Comparison of ENCODE assay signal across 10 cellular contexts in the genomic region with DNA sequence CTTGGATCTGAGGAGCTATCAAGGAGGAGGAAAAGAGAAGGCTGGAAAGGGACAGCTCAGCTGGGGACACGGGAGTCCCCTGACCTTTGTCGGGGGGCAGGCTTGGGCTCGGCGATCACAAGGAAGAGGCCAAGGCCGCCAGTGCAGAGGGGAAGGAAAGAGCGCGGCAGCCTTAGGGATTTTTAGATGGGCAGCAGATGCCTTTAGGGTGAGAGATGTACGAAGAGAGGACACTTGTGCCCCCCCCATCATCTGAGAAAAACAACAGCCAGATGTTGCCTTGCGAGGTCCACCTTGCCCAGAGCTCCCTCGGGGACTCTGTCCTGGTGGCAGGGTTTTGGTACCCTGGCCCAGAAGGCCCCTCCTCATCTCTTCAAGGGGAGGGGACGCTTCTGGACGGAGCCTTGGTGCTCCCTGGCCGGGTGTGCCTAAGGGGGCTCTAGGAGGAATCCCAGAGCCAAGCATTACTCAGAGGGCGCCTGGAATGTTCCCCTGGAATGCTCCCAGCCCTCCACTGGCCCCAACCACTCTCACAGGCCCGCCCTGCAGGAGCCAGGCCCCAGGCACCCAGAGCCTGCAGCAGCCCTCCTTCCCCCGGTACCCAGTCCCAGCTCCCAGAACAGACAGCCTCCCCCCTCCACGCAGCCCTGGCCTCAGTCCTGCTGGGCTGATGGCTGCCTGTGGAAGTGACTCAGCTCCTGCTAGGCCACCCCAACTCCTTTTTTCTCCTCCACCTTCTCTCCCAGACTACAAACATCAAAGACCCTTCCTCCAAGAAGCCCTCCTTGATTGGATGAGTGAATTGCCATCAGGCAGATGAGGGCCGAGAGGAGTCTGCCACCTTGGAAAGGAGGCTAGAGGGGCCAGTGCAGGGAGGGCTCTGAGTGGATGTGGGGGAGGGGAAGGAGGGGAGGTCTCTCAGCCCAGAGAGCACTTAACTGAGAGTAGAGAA. TPM values are rescaled to one million over a fixed set of nuclear protein-coding genes. Genes with fewer than 3 reads are reported as not detected.
DNase-seq lines count a peak whose midpoint lies in the region; ATAC-seq and TF ChIP-seq lines count a peak whose summit lies in the region.
"Had no signal": no experiment of that assay in that cellular context is flagged by ENCODE, and none has a peak within 500 bp of the region (broad histone marks: within the 10 kb centered on the region; RNA-seq: fewer than 3 reads in every experiment).

No MANE protein-coding gene starts in this region.

- H4K91ac ChIP-seq in mesenchymal stem cell (ENCODE audit: low read length), result peak overlapping the region; percentile 78

- H3K36me3 ChIP-seq in colonic mucosa, result no peaks in the 10 kb centered on the region
- H3K36me3 ChIP-seq in mesenchymal stem cell (ENCODE audit: control insufficient read depth in 1 of 2, insufficient read depth in 2 of 2, low read depth in 1 of 2, low read length in 2 of 2), result peaks cover 2 to 33% of the 10 kb centered on the region in 2 experiments
- H3K36me3 ChIP-seq in tibial artery, result peaks cover 0 to 5% (median 3%) of the 10 kb centered on the region in 3 donors

- H3K14ac ChIP-seq in mesenchymal stem cell (ENCODE audit: low read length in 2 of 2), result no peak overlapping the region

- intact Hi-C loops in colonic mucosa (cut with DNase I) (loop anchor here (10.0 kb wide), 1 partner anchor 405 kb away; no protein-coding TSS in a partner anchor), tibial artery (cut with DNase I; ENCODE audit: low total_unique reads) (loop anchor here (5.0 to 10.0 kb wide), 2 partner anchors 97 to 165 kb away; a partner anchor contains a TSS)

- H3K4me2 ChIP-seq in mesenchymal stem cell (ENCODE audit: low read length, poor library complexity, severe bottlenecking), result peak overlapping the region; percentile 81

- H3K27ac ChIP-seq in colonic mucosa, result peak overlapping the region; percentile 53
- H3K27ac ChIP-seq in mesenchymal stem cell (ENCODE audit: low read length, poor library complexity, severe bottlenecking), result peak overlapping the region; percentile 45
- peak overlapping the region; percentile 82 to 90 for H3K27ac ChIP-seq in tibial artery

- TF ChIP-seq CTCF in HFF-Myc (IDR thresholded peaks at IDR 0.05; ENCODE audit: low read depth, low read length, missing control alignments) (no peak), colonic mucosa (IDR thresholded peaks at IDR 0.05) (no peak), tibial artery (IDR thresholded peaks at IDR 0.05) (no peak)

- peak overlapping the region; percentile 61 to 64 for H3K18ac ChIP-seq in mesenchymal stem cell (ENCODE audit: low read depth in 1 of 2, low read length in 2 of 2)

- H3K23ac ChIP-seq in mesenchymal stem cell (ENCODE audit: low read length in 2 of 2), result no peak overlapping the region

- no peaks in the 10 kb centered on the region for H3K9me3 ChIP-seq in colonic mucosa
- H3K9me3 ChIP-seq in mesenchymal stem cell (ENCODE audit: control insufficient read depth, low read length), result no peaks in the 10 kb centered on the region
- no peaks in the 10 kb centered on the region for H3K9me3 ChIP-seq in tibial artery

- H2AFZ ChIP-seq in mesenchymal stem cell (ENCODE audit: low read depth, low read length), result no peak overlapping the region

- H4K8ac ChIP-seq in mesenchymal stem cell (ENCODE audit: low read length), result peak overlapping the region; percentile 45

- H2BK15ac ChIP-seq in mesenchymal stem cell (ENCODE audit: low read depth, poor library complexity, severe bottlenecking), result peak overlapping the region; percentile 70

- peaks cover 3% of the 10 kb centered on the region for H3K79me1 ChIP-seq in mesenchymal stem cell (replicated peaks; ENCODE audit: low read length, poor library complexity, severe bottlenecking)

- peak overlapping the region in 1 of 2 experiments; percentile 80 for H2BK12ac ChIP-seq in mesenchymal stem cell (ENCODE audit: low read length in 2 of 2)

- 56% methylated on average over 16 of the region's 18 CpGs for WGBS in mesenchymal stem cell

- H3K4me1 ChIP-seq in colonic mucosa (no peaks in the 10 kb centered on the region), mesenchymal stem cell (ENCODE audit: control insufficient read depth, insufficient read depth, low read depth, low read length) (peaks cover 47% of the 10 kb centered on the region), tibial artery (peaks cover 0 to 62% (median 48%) of the 10 kb centered on the region in 4 donors)

- H2AK5ac ChIP-seq in mesenchymal stem cell (ENCODE audit: low read length, severe bottlenecking), result peak overlapping the region; percentile 70

- H3K4me3 ChIP-seq in HFF-Myc (replicated peaks; ENCODE audit: low read depth, low read length) (peak overlapping the region; percentile 94), colonic mucosa (no peak overlapping the region), mesenchymal stem cell (ENCODE audit: insufficient read depth in 1 of 2, low read depth in 1 of 2, low read length in 2 of 2) (peak overlapping the region in 1 of 2 experiments; percentile 90), tibial artery (peak overlapping the region; percentile 61 to 84)

- peak overlapping the region; percentile 5 to 21 for H3K4ac ChIP-seq in mesenchymal stem cell (ENCODE audit: low read depth in 1 of 2, low read length in 2 of 2)

- no peak for ATAC-seq in HG03039 (IDR thresholded peaks at IDR 0.05; ENCODE audit: unreplicated experiment)
- ATAC-seq: T-cell had no signal

- peaks cover 20% of the 10 kb centered on the region for H3K27me3 ChIP-seq in colonic mucosa
- H3K27me3 ChIP-seq in mesenchymal stem cell (ENCODE audit: control insufficient read depth in 1 of 2, insufficient read depth in 1 of 2, low read length in 2 of 2), result no peaks in the 10 kb centered on the region
- H3K27me3 ChIP-seq in tibial artery, result no peaks in the 10 kb centered on the region

- H2BK5ac ChIP-seq in mesenchymal stem cell (ENCODE audit: low read depth, low read length, poor library complexity, severe bottlenecking), result no peak overlapping the region

- DNase-seq in HFF-Myc (ENCODE audit: extremely low read depth, low read depth), result peak; percentile 63
- peak; percentile 41 for DNase-seq in colonic mucosa
- DNase-seq in mesenchymal stem cell, result peak; percentile 56
- peak; percentile 76 to 87 for DNase-seq in tibial artery
- no peak for DNase-seq in NCI-H345 treated with DMSO at 0.1 percent for 48 hours (lab: John Stamatoyannopoulos, UW; ENCODE audit: unreplicated experiment)
- DNase-seq in DMS79 (lab: John Stamatoyannopoulos, UW), result no peak
- DNase-seq in NCI-H1048 (lab: John Stamatoyannopoulos, UW), result no peak
- DNase-seq: NCI-H2171 treated with DMSO at 0.1 percent for 48 hours, T-cell had no signal

- H3K9ac ChIP-seq in colonic mucosa (ENCODE audit: low read depth in 2 of 2, low read length in 2 of 2), result peak overlapping the region; percentile 24 to 34
- H3K9ac ChIP-seq in mesenchymal stem cell (ENCODE audit: low read length), result peak overlapping the region; percentile 87

- no peak overlapping the region for H2BK120ac ChIP-seq in mesenchymal stem cell (ENCODE audit: low read depth, low read length)

RNA-seq across cellular contexts. Expression of a gene that starts 1.8 kb away (rescaled TPM):
- 1 to 10 TPM; 6.7 to 8.1 TPM for total RNA-seq in colonic mucosa
- polyA plus RNA-seq in mesenchymal stem cell (2013, experiment 1 of 2), result 8.8 TPM
- 7.8 TPM for polyA plus RNA-seq in mesenchymal stem cell (2013, experiment 2 of 2)
- total RNA-seq: T-cell had no signal

RNA-seq across cellular contexts. Expression of a gene that starts 16.8 kb away (rescaled TPM):
- total RNA-seq in colonic mucosa, result not detected
- not detected for polyA plus RNA-seq in mesenchymal stem cell (2013, experiment 1 of 2)
- not detected for polyA plus RNA-seq in mesenchymal stem cell (2013, experiment 2 of 2)
- total RNA-seq: T-cell had no signal

RNA-seq across cellular contexts. Expression of a gene that starts 32.4 kb away (rescaled TPM):
- total RNA-seq in colonic mucosa, result 1 to 10 TPM; 2.5 to 4.6 TPM
- not detected for polyA plus RNA-seq in mesenchymal stem cell (2013, experiment 1 of 2)
- not detected for polyA plus RNA-seq in mesenchymal stem cell (2013, experiment 2 of 2)

RNA-seq across cellular contexts. Expression of a gene that starts 52.5 kb away (rescaled TPM):
- 1 to 10 TPM; 1.5 to 1.7 TPM for total RNA-seq in colonic mucosa
- polyA plus RNA-seq in mesenchymal stem cell (2013, experiment 1 of 2), result 0.03 TPM
- 0.04 TPM for polyA plus RNA-seq in mesenchymal stem cell (2013, experiment 2 of 2)

Comparison
In these comparisons a context has a peak if more than half of its experiments do, and no peak if none do; other contexts are left out.
1. DNase-seq: peak in HFF-Myc (single experiment), colonic mucosa (single experiment), mesenchymal stem cell (single experiment) and tibial artery (2 of 2); none in NCI-H345 treated with DMSO at 0.1 percent for 48 hours (single experiment), DMS79 (single experiment) and NCI-H1048 (single experiment).
2. Peak in every context shown above with its lines, with median percentiles within 50 percentile points of each other: H3K27ac ChIP-seq.